Comparison of ENCODE assay signal across 28 cellular contexts in the genomic region with DNA sequence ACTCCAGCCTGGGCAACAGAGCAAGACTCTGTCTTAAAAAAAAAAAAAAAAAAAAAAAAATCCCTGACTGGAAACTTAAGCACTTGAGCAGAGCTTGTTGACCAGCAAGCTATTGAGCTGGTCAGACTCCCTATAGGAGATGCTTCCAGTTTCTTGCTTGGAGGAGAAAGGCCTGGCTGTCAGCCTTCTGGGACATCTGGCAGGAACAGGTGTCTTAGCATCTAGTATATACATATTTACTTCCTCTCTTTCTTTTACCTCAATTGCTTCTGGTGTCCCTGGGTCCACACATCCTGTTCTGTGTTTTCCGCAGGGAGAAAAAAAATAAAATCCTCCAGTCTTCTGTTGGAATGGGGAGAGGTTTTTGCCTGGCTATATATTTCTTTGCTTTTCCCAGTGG.
"Had no signal": no experiment of that assay in that cellular context is flagged by ENCODE, and none has a peak within 500 bp of the region (broad histone marks: within the 10 kb centered on the region; RNA-seq: fewer than 3 reads in every experiment).

No MANE protein-coding gene starts in this region.

- H3K36me3 ChIP-seq: gastroesophageal sphincter, right lobe of liver, suprapubic skin, upper lobe of right lung, uterus had no signal

- H3K4me1 Mint-ChIP-seq: neural crest cell had no signal

- H2AFZ ChIP-seq: hepatocyte, parathyroid adenoma had no signal

- H3K4me3 Mint-ChIP-seq: mesothelial cell of epicardium; naive B cell; natural killer cell treated with Interleukin-12 subunit alpha and Interleukin-12 subunit beta and Interleukin-15 and Interleukin-18, amount 100 ng/mL, for 72 hours; neural crest cell; stimulated activated naive B cell treated with anti-CD40 and anti-IgM and Interleukin-4, amounts not matched to agents 10 μg/mL and 1 μg/mL and 100 μg/mL, for 72 hours; stimulated activated naive CD8-positive, alpha-beta T cell treated with anti-CD3 and anti-CD28 coated beads, Interleukin-15, Interleukin-2, amounts not matched to agents 100 ng/mL and 50 ng/mL, for 24 hours had no signal

- H3K9me3 ChIP-seq: heart left ventricle, mucosa of descending colon, neutrophil, right lobe of liver, transverse colon, upper lobe of right lung, uterus had no signal

- H3K4me3 ChIP-seq: dorsolateral prefrontal cortex, gastroesophageal sphincter, heart left ventricle, hepatocyte, lung, mucosa of descending colon, right lobe of liver, suprapubic skin, transverse colon, upper lobe of right lung, uterus had no signal

- FAIRE-seq: kidney, small intestine had no signal

- H3K9me3 Mint-ChIP-seq: mesothelial cell of epicardium; natural killer cell treated with Interleukin-12 subunit alpha and Interleukin-12 subunit beta and Interleukin-15 and Interleukin-18, amount 100 ng/mL, for 72 hours; neural crest cell; stimulated activated naive B cell treated with anti-CD40 and anti-IgM and Interleukin-4, amounts not matched to agents 10 μg/mL and 1 μg/mL and 100 μg/mL, for 72 hours had no signal

- H3K27me3 Mint-ChIP-seq: naive B cell; progenitor cell of endocrine pancreas; stimulated activated naive B cell treated with anti-CD40 and anti-IgM and Interleukin-4, amounts not matched to agents 10 μg/mL and 1 μg/mL and 100 μg/mL, for 72 hours had no signal

- DNase-seq: dorsolateral prefrontal cortex; effector CD4-positive, alpha-beta T cell; foreskin keratinocyte; heart left ventricle; kidney; mesenchymal stem cell; mucosa of descending colon; naive B cell; right lobe of liver; small intestine; stimulated activated CD4-positive, alpha-beta T cell treated with anti-CD3 and anti-CD28 coated beads, Interleukin-15, amount 100 ng/mL, for 24 hours; stimulated activated CD4-positive, alpha-beta T cell treated with anti-CD3 and anti-CD28 coated beads, Interleukin-2, amount 100 ng/mL, for 48 hours; stimulated activated naive B cell treated with anti-CD40 and anti-IgM and Interleukin-4, amounts not matched to agents 10 μg/mL and 1 μg/mL and 100 μg/mL, for 72 hours; transverse colon; upper lobe of right lung; uterus had no signal

- H3K27ac ChIP-seq: epithelial cell of prostate, foreskin keratinocyte, gastroesophageal sphincter, hepatocyte, neutrophil, parathyroid adenoma, right lobe of liver, suprapubic skin, transverse colon, upper lobe of right lung, uterus had no signal

- H3K27ac Mint-ChIP-seq: mesothelial cell of epicardium; natural killer cell treated with Interleukin-12 subunit alpha and Interleukin-12 subunit beta and Interleukin-15 and Interleukin-18, amount 100 ng/mL, for 72 hours; progenitor cell of endocrine pancreas; stimulated activated naive CD8-positive, alpha-beta T cell treated with anti-CD3 and anti-CD28 coated beads, Interleukin-15, Interleukin-2, amounts not matched to agents 100 ng/mL and 50 ng/mL, for 24 hours had no signal

- H3K36me3 Mint-ChIP-seq: mesothelial cell of epicardium; natural killer cell treated with Interleukin-12 subunit alpha and Interleukin-12 subunit beta and Interleukin-15 and Interleukin-18, amount 100 ng/mL, for 72 hours had no signal

- H3K4me1 ChIP-seq: gastroesophageal sphincter, parathyroid adenoma, right lobe of liver, suprapubic skin, upper lobe of right lung, uterus had no signal

- H3K4me2 ChIP-seq: hepatocyte had no signal

- H3K79me2 ChIP-seq: hepatocyte, parathyroid adenoma had no signal
